ENCODE assay signal across 10 cellular contexts in genomic region chr7:4694653-4695335, GRCh38. TPM values are rescaled to one million over a fixed set of nuclear protein-coding genes. Genes with fewer than 3 reads are reported as not detected.
DNase-seq lines count a peak whose midpoint lies in the region; TF ChIP-seq lines count a peak whose summit lies in the region.
"Had no signal": no experiment of that assay in that cellular context is flagged by ENCODE, and none has a peak within 500 bp of the region (broad histone marks: within the 10 kb centered on the region; RNA-seq: fewer than 3 reads in every experiment).

No MANE protein-coding gene starts in this region.

- no peak overlapping the region for H2AK5ac ChIP-seq in mesenchymal stem cell (ENCODE audit: low read length, severe bottlenecking)

- WGBS in mesenchymal stem cell = 93% methylated on average over 11 of the region's 15 CpGs

- H3K27me3 ChIP-seq in mesenchymal stem cell (ENCODE audit: control insufficient read depth in 1 of 2, insufficient read depth in 1 of 2, low read length in 2 of 2) = no peaks in the 10 kb centered on the region
- H3K27me3 ChIP-seq in tibial artery = no peaks in the 10 kb centered on the region
- H3K27me3 ChIP-seq in CD8-positive, alpha-beta memory T cell (ENCODE audit: insufficient read depth, low read length, poor library complexity, severe bottlenecking) = no peaks in the 10 kb centered on the region

- peak in 1 of 2 experiments; percentile 2 for TF ChIP-seq CTCF in tibial artery (IDR thresholded peaks at IDR 0.05)
- no peak for TF ChIP-seq CTCF in Calu3 (IDR thresholded peaks at IDR 0.05; ENCODE audit: unreplicated experiment)

- H3K4me1 Mint-ChIP-seq in CD8-positive, alpha-beta memory T cell = peaks cover 53 to 79% (median 67%) of the 10 kb centered on the region in 3 donors
- H3K4me1 Mint-ChIP-seq in Calu3 (ENCODE audit: low read depth, unreplicated experiment) = peaks cover 22% of the 10 kb centered on the region

- peak overlapping the region in 2 of 8 donors; percentile 8 to 23 for H3K27ac Mint-ChIP-seq in CD8-positive, alpha-beta memory T cell
- H3K27ac Mint-ChIP-seq in Calu3 (ENCODE audit: unreplicated experiment) = no peak overlapping the region
- H3K27ac Mint-ChIP-seq: activated naive CD4-positive, alpha-beta T cell treated with anti-CD3 and anti-CD28 coated beads, Interleukin-2, amount 50 U/mL, for 24 hours had no signal

- POLR2A ChIA-PET in CD8-positive, alpha-beta memory T cell (lab: Charles Lee) = no interaction called here

- peak overlapping the region in 1 of 2 experiments; percentile 38 for H3K4me3 ChIP-seq in mesenchymal stem cell (ENCODE audit: insufficient read depth in 1 of 2, low read depth in 1 of 2, low read length in 2 of 2)
- H3K4me3 ChIP-seq in tibial artery = peak overlapping the region in 1 of 2 donors; percentile 17
- no peak overlapping the region for H3K4me3 ChIP-seq in CD8-positive, alpha-beta memory T cell (ENCODE audit: low read length)

- H2BK12ac ChIP-seq in mesenchymal stem cell (ENCODE audit: low read length in 2 of 2) = no peak overlapping the region

- H3K36me3 ChIP-seq in mesenchymal stem cell (ENCODE audit: control insufficient read depth in 1 of 2, insufficient read depth in 2 of 2, low read depth in 1 of 2, low read length in 2 of 2) = peaks cover 0 to 24% of the 10 kb centered on the region in 2 experiments
- no peaks in the 10 kb centered on the region for H3K36me3 ChIP-seq in tibial artery
- no peaks in the 10 kb centered on the region for H3K36me3 ChIP-seq in CD8-positive, alpha-beta memory T cell (ENCODE audit: insufficient read depth, low read length)
- H3K36me3 ChIP-seq: WERI-Rb-1 had no signal

- H3K9me3 ChIP-seq in mesenchymal stem cell (ENCODE audit: control insufficient read depth, low read length) (no peaks in the 10 kb centered on the region), tibial artery (no peaks in the 10 kb centered on the region)
- H3K9me3 ChIP-seq in CD8-positive, alpha-beta memory T cell (ENCODE audit: low read length) = no peaks in the 10 kb centered on the region

- H3K14ac ChIP-seq in mesenchymal stem cell (ENCODE audit: low read length in 2 of 2) = no peak overlapping the region

- H4K8ac ChIP-seq in mesenchymal stem cell (ENCODE audit: low read length) = no peak overlapping the region

- intact Hi-C loops in tibial artery (cut with DNase I; ENCODE audit: low total_unique reads) (no loop called here), Calu3 (cut with micrococcal nuclease; ENCODE audit: unreplicated experiment) (no loop called here)

- H3K4me1 ChIP-seq in mesenchymal stem cell (ENCODE audit: control insufficient read depth, insufficient read depth, low read depth, low read length) = peaks cover 13% of the 10 kb centered on the region
- H3K4me1 ChIP-seq in tibial artery = peaks cover 0 to 79% (median 55%) of the 10 kb centered on the region in 4 donors
- peaks cover 42% of the 10 kb centered on the region for H3K4me1 ChIP-seq in CD8-positive, alpha-beta memory T cell (ENCODE audit: insufficient read depth, low read length)

- H3K4me2 ChIP-seq in mesenchymal stem cell (ENCODE audit: low read length, poor library complexity, severe bottlenecking) = no peak overlapping the region

- H3K23ac ChIP-seq in mesenchymal stem cell (ENCODE audit: low read length in 2 of 2) = no peak overlapping the region

- no TSS peak for BruUV-seq in Calu3 (replicated peaks; lab: Mats Ljungman, UMichigan)

- CTCF ChIA-PET in CD8-positive, alpha-beta memory T cell (lab: Charles Lee) = interaction anchor here (1.5 kb wide), 1 partner anchor 88 kb away, joined by 3 read pairs; no protein-coding TSS in a partner anchor
- CTCF ChIA-PET in Calu3 (lab: Charles Lee) = interaction anchor here (1.4 kb wide), 1 partner anchor 53 kb away, joined by 4 read pairs; no protein-coding TSS in a partner anchor

- no peaks in the 10 kb centered on the region for H3K27me3 Mint-ChIP-seq in CD8-positive, alpha-beta memory T cell
- no peaks in the 10 kb centered on the region for H3K27me3 Mint-ChIP-seq in Calu3 (ENCODE audit: unreplicated experiment)
- H3K27me3 Mint-ChIP-seq: activated naive CD4-positive, alpha-beta T cell treated with anti-CD3 and anti-CD28 coated beads, Interleukin-2, amount 50 U/mL, for 24 hours had no signal

- no peak overlapping the region for H2BK5ac ChIP-seq in mesenchymal stem cell (ENCODE audit: low read depth, low read length, poor library complexity, severe bottlenecking)

- no peak overlapping the region for H3K4me3 Mint-ChIP-seq in CD8-positive, alpha-beta memory T cell
- H3K4me3 Mint-ChIP-seq in Calu3 (ENCODE audit: low read depth, unreplicated experiment) = no peak overlapping the region
- H3K4me3 Mint-ChIP-seq: activated naive CD4-positive, alpha-beta T cell treated with anti-CD3 and anti-CD28 coated beads, Interleukin-2, amount 50 U/mL, for 24 hours had no signal

- no peaks in the 10 kb centered on the region for H3K9me3 Mint-ChIP-seq in CD8-positive, alpha-beta memory T cell
- no peaks in the 10 kb centered on the region for H3K9me3 Mint-ChIP-seq in Calu3 (ENCODE audit: low read depth, unreplicated experiment)
- H3K9me3 Mint-ChIP-seq: activated naive CD4-positive, alpha-beta T cell treated with anti-CD3 and anti-CD28 coated beads, Interleukin-2, amount 50 U/mL, for 24 hours had no signal

- DNase-seq in HT1080 (ENCODE audit: low read depth) (peak; percentile 34), dermis blood vessel endothelial cell (peak; percentile 76), mesenchymal stem cell (peak; percentile 55), tibial artery (peak; percentile 89 to 93), NCI-H1694 (lab: John Stamatoyannopoulos, UW) (no peak), NCI-H2196 (lab: John Stamatoyannopoulos, UW; ENCODE audit: unreplicated experiment) (no peak), Calu3 (no peak)
- no peak for DNase-seq in CD8-positive, alpha-beta memory T cell
- DNase-seq: WERI-Rb-1 had no signal

- H4K91ac ChIP-seq in mesenchymal stem cell (ENCODE audit: low read length) = no peak overlapping the region

- H3K79me1 ChIP-seq in mesenchymal stem cell (replicated peaks; ENCODE audit: low read length, poor library complexity, severe bottlenecking) = peaks cover 6% of the 10 kb centered on the region

- peaks cover 0 to 21% (median 3%) of the 10 kb centered on the region in 3 donors for H3K36me3 Mint-ChIP-seq in CD8-positive, alpha-beta memory T cell
- peaks cover 14% of the 10 kb centered on the region for H3K36me3 Mint-ChIP-seq in Calu3 (ENCODE audit: insufficient read depth, unreplicated experiment)
- H3K36me3 Mint-ChIP-seq: activated naive CD4-positive, alpha-beta T cell treated with anti-CD3 and anti-CD28 coated beads, Interleukin-2, amount 50 U/mL, for 24 hours had no signal

- no peak overlapping the region for H3K18ac ChIP-seq in mesenchymal stem cell (ENCODE audit: low read depth in 1 of 2, low read length in 2 of 2)

- H3K27ac ChIP-seq in mesenchymal stem cell (ENCODE audit: low read length, poor library complexity, severe bottlenecking) (no peak overlapping the region), tibial artery (peak overlapping the region; percentile 88 to 90)
- no peak overlapping the region for H3K27ac ChIP-seq in CD8-positive, alpha-beta memory T cell (ENCODE audit: low read depth, low read length)
- H3K27ac ChIP-seq: WERI-Rb-1 had no signal

- H2BK120ac ChIP-seq in mesenchymal stem cell (ENCODE audit: low read depth, low read length) = no peak overlapping the region

- H3K9ac ChIP-seq in mesenchymal stem cell (ENCODE audit: low read length) = peak overlapping the region; percentile 80

- no peak overlapping the region for H2AFZ ChIP-seq in mesenchymal stem cell (ENCODE audit: low read depth, low read length)

- H2BK15ac ChIP-seq in mesenchymal stem cell (ENCODE audit: low read depth, poor library complexity, severe bottlenecking) = peak overlapping the region; percentile 77

- no peak overlapping the region for H3K4ac ChIP-seq in mesenchymal stem cell (ENCODE audit: low read depth in 1 of 2, low read length in 2 of 2)

RNA-seq across cellular contexts. Expression of gene FOXK1, which starts 12.7 kb away (rescaled TPM):
- 14.3 and 17.9 TPM in 2 replicates for total RNA-seq in HT1080 (2014; rRNA removed; shearing (Covaris generic))
- 9.9 and 12.2 TPM in 2 replicates for polyA plus RNA-seq in HT1080 (2015; cell fraction: cytosol; rRNA removed)
- 24.6 and 25.3 TPM in 2 replicates for polyA plus RNA-seq in HT1080 (2015; cell fraction: nucleus; rRNA removed)
- total RNA-seq in dermis blood vessel endothelial cell (25.9 and 37.7 TPM in 2 replicates), Calu3 (2022) (65.9 and 67.1 TPM in 2 replicates)
- polyA plus RNA-seq in mesenchymal stem cell (2013, experiment 1 of 2) = 12.9 TPM
- polyA plus RNA-seq in mesenchymal stem cell (2013, experiment 2 of 2) = 12.3 TPM
- total RNA-seq in CD8-positive, alpha-beta memory T cell = 10 to 100 TPM; 35.6 to 38.4 TPM
- polyA plus RNA-seq in CD8-positive, alpha-beta memory T cell = 4.5 TPM

Comparison
In these comparisons a context has a peak if more than half of its experiments do, and no peak if none do; other contexts are left out.
1. DNase-seq: peak in HT1080 (single experiment), dermis blood vessel endothelial cell (single experiment), mesenchymal stem cell (single experiment) and tibial artery (2 of 2); none in NCI-H1694 (single experiment), CD8-positive, alpha-beta memory T cell (0 of 5), NCI-H2196 (single experiment) and Calu3 (single experiment).
2. H3K27ac ChIP-seq: peak in tibial artery (2 of 2); none in mesenchymal stem cell (single experiment) and CD8-positive, alpha-beta memory T cell (single experiment).